ENCODE assay signal across 12 cellular contexts in genomic region chr7:44071726-44072363, GRCh38. TPM values are rescaled to one million over a fixed set of nuclear protein-coding genes. Genes with fewer than 3 reads are reported as not detected.
A peak's percentile ranks its signal among the peaks of the same experiment; 100 is the strongest.
DNase-seq lines count a peak whose midpoint lies in the region; TF ChIP-seq lines count a peak whose summit lies in the region.
"Had no signal": no experiment of that assay in that cellular context is flagged by ENCODE, and none has a peak within 500 bp of the region (broad histone marks: within the 10 kb centered on the region; RNA-seq: fewer than 3 reads in every experiment).

No MANE protein-coding gene starts in this region.

- H3K27me3 Mint-ChIP-seq in CD8-positive, alpha-beta memory T cell: no peaks in the 10 kb centered on the region

- H3K4me2 ChIP-seq in SK-N-SH (peak overlapping the region; percentile 13; the same call in 1 of the 2 replicates), osteoblast (ENCODE audit: insufficient read depth, low read length) (no peak overlapping the region)

- TF ChIP-seq POLR2A in esophagus squamous epithelium (IDR thresholded peaks at IDR 0.05): no peak

- peaks cover 14 to 22% (median 18%) of the 10 kb centered on the region in 3 donors for H3K4me1 Mint-ChIP-seq in CD8-positive, alpha-beta memory T cell

- peak in 1 of 5 donors; percentile 8 for DNase-seq in CD8-positive, alpha-beta memory T cell
- DNase-seq in SK-N-SH (no peak), esophagus squamous epithelium (lab: John Stamatoyannopoulos, UW) (no peak), osteoblast (ENCODE audit: insufficient read length, low spot score, missing footprints) (peak; percentile 51), OCI-M1 (lab: John Stamatoyannopoulos, UW) (no peak), pons (ENCODE audit: low spot score) (no peak)
- DNase-seq in stimulated activated CD4-positive, alpha-beta T cell treated with anti-CD3 and anti-CD28 coated beads, Interleukin-1b, Interleukin-23, amount 100 ng/mL, for 48 hours: no peak
- no peak for DNase-seq in activated CD4-positive, alpha-beta T cell treated with anti-CD3 and anti-CD28 coated beads for 48 hours
- DNase-seq: DMS79 had no signal

- no peak overlapping the region; the same call in 1 of the 2 replicates for H3K9ac ChIP-seq in SK-N-SH

- H3K36me3 Mint-ChIP-seq in CD8-positive, alpha-beta memory T cell: peaks cover 0 to 52% (median 1%) of the 10 kb centered on the region in 3 donors

- H3K79me2 ChIP-seq in SK-N-SH (ENCODE audit: insufficient read depth) (no peaks in the 10 kb centered on the region), osteoblast (ENCODE audit: insufficient read depth, low read length) (no peaks in the 10 kb centered on the region)

- H3K27me3 ChIP-seq in CD8-positive, alpha-beta memory T cell (ENCODE audit: insufficient read depth, low read length, poor library complexity, severe bottlenecking): no peaks in the 10 kb centered on the region
- H3K27me3 ChIP-seq in SK-N-SH (ENCODE audit: insufficient read depth) (no peaks in the 10 kb centered on the region), esophagus squamous epithelium (no peaks in the 10 kb centered on the region), osteoblast (ENCODE audit: insufficient read depth, low read length) (no peaks in the 10 kb centered on the region)

- POLR2A ChIA-PET in CD8-positive, alpha-beta memory T cell (lab: Charles Lee): interaction anchor here (1.0 kb wide), 1 partner anchor 9 kb away, joined by 5 read pairs; no protein-coding TSS in a partner anchor
- POLR2A ChIA-PET in SK-N-SH (lab: Yijun Ruan, JAX): interaction anchor here (0.6 to 1.9 kb wide), 8 partner anchors 8 to 131 kb away, joined by 3 to 6 read pairs (median 4); partner anchors contain the start of genes DBNL and YKT6

- peak overlapping the region; percentile 54 to 89 (median 72) for H3K27ac Mint-ChIP-seq in CD8-positive, alpha-beta memory T cell

- TF ChIP-seq CTCF in SK-N-SH (IDR thresholded peaks at IDR 0.05): no peak
- no peak for TF ChIP-seq CTCF in esophagus squamous epithelium (IDR thresholded peaks at IDR 0.05)
- TF ChIP-seq CTCF in osteoblast (IDR thresholded peaks at IDR 0.05; ENCODE audit: extremely low read depth, low read depth, low read length): no peak

- peaks cover 3% of the 10 kb centered on the region for H3K4me1 ChIP-seq in CD8-positive, alpha-beta memory T cell (ENCODE audit: insufficient read depth, low read length)
- H3K4me1 ChIP-seq in SK-N-SH (ENCODE audit: control insufficient read depth in 1 of 2, insufficient read depth in 2 of 2, low read depth in 1 of 2, low read length in 1 of 2) (peaks cover 5 to 30% of the 10 kb centered on the region in 2 experiments), esophagus squamous epithelium (peaks cover 35 to 69% (median 40%) of the 10 kb centered on the region in 3 donors), osteoblast (ENCODE audit: insufficient read depth, low read length) (peaks cover 17% of the 10 kb centered on the region)

- CTCF ChIA-PET in CD8-positive, alpha-beta memory T cell (lab: Charles Lee): interaction anchor here (1.0 kb wide), 1 partner anchor 22 kb away, joined by 3 read pairs; no protein-coding TSS in a partner anchor
- CTCF ChIA-PET in SK-N-SH (lab: Yijun Ruan, JAX): interaction anchor here (0.7 to 4.4 kb wide), 30 partner anchors 8 to 493 kb away, joined by 3 to 68 read pairs (median 5); partner anchors contain the start of genes GCK, POLD2 and YKT6

- no peak for TF ChIP-seq EP300 in SK-N-SH (IDR thresholded peaks at IDR 0.05; ENCODE audit: borderline replicate concordance in 1 of 2, low read depth in 1 of 2, low read length in 1 of 2)

- no peaks in the 10 kb centered on the region for H3K9me3 ChIP-seq in CD8-positive, alpha-beta memory T cell (ENCODE audit: low read length)
- H3K9me3 ChIP-seq in SK-N-SH (no peaks in the 10 kb centered on the region), esophagus squamous epithelium (no peaks in the 10 kb centered on the region), osteoblast (ENCODE audit: low read depth, low read length) (no peaks in the 10 kb centered on the region)

- H3K9me3 Mint-ChIP-seq in CD8-positive, alpha-beta memory T cell: no peaks in the 10 kb centered on the region

- peaks cover 16% of the 10 kb centered on the region for H3K36me3 ChIP-seq in CD8-positive, alpha-beta memory T cell (ENCODE audit: insufficient read depth, low read length)
- H3K36me3 ChIP-seq in SK-N-SH (replicated peaks in 1 of 2; ENCODE audit: control insufficient read depth in 1 of 2, insufficient read depth in 2 of 2, low read length in 1 of 2): peaks cover 6 to 29% of the 10 kb centered on the region in 2 experiments
- H3K36me3 ChIP-seq in esophagus squamous epithelium: peaks cover 9 to 46% (median 14%) of the 10 kb centered on the region in 3 donors
- peaks cover 22% of the 10 kb centered on the region for H3K36me3 ChIP-seq in osteoblast (ENCODE audit: insufficient read depth, low read length)

- H2AFZ ChIP-seq in SK-N-SH (ENCODE audit: low read depth) (no peak overlapping the region), osteoblast (ENCODE audit: low read length) (no peak overlapping the region)

- H3K27ac ChIP-seq in CD8-positive, alpha-beta memory T cell (ENCODE audit: low read depth, low read length): no peak overlapping the region
- H3K27ac ChIP-seq in SK-N-SH (ENCODE audit: low read depth in 2 of 2, low read length in 1 of 2) (peak overlapping the region; percentile 7 to 55; a peak in 3 of 4 replicates), esophagus squamous epithelium (peak overlapping the region; percentile 76 to 88 (median 86)), osteoblast (ENCODE audit: low read depth, low read length) (peak overlapping the region; percentile 7)
- H3K27ac ChIP-seq: SK-N-MC had no signal

- no peak for TF ChIP-seq RAD21 in SK-N-SH (IDR thresholded peaks at IDR 0.05; ENCODE audit: low read length)

- H3K4me3 ChIP-seq in CD8-positive, alpha-beta memory T cell (ENCODE audit: low read length): no peak overlapping the region
- H3K4me3 ChIP-seq in SK-N-SH (ENCODE audit: low read depth in 2 of 2, low read length in 1 of 2) (no peak overlapping the region), esophagus squamous epithelium (no peak overlapping the region), osteoblast (ENCODE audit: insufficient read depth, low read length) (no peak overlapping the region)
- H3K4me3 ChIP-seq: SK-N-MC had no signal

- no peak overlapping the region for H3K4me3 Mint-ChIP-seq in CD8-positive, alpha-beta memory T cell

- H4K20me1 ChIP-seq in SK-N-SH (ENCODE audit: insufficient read depth) (no peaks in the 10 kb centered on the region), osteoblast (ENCODE audit: insufficient read depth, low read length) (peaks cover 2% of the 10 kb centered on the region)

- H3F3A ChIP-seq in SK-N-SH (replicated peaks; ENCODE audit: insufficient read depth): peaks cover 50% of the 10 kb centered on the region

- intact Hi-C loops in esophagus squamous epithelium (cut with DNase I): no loop called here

- WGBS in SK-N-SH (ENCODE audit: low lambda C conversion rate): 69% methylated on average over 9 of the region's 9 CpGs
- WGBS in esophagus squamous epithelium, 2 donors: 39 to 52% methylated on average over 7 to 9 of the region's 9 CpGs

- H3K9me2 ChIP-seq in SK-N-SH: no peaks in the 10 kb centered on the region

TF ChIP-seq in SK-N-SH, 30 proteins besides CTCF, POLR2A, EP300 and RAD21 (continues in another document):
- TF ChIP-seq, protein P1, sequence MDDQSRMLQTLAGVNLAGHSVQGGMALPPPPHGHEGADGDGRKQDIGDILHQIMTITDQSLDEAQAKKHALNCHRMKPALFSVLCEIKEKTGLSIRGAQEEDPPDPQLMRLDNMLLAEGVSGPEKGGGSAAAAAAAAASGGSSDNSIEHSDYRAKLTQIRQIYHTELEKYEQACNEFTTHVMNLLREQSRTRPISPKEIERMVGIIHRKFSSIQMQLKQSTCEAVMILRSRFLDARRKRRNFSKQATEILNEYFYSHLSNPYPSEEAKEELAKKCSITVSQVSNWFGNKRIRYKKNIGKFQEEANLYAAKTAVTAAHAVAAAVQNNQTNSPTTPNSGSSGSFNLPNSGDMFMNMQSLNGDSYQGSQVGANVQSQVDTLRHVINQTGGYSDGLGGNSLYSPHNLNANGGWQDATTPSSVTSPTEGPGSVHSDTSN (IDR thresholded peaks at IDR 0.05): no peak
- TF ChIP-seq TAF1 (IDR thresholded peaks at IDR 0.05; ENCODE audit: borderline replicate concordance, low read depth, low read length) (no peak), SMC3 (IDR thresholded peaks at IDR 0.05; ENCODE audit: low read depth, low read length) (no peak)

RNA-seq across cellular contexts. Expression of gene PGAM2, which starts 6.5 kb away (rescaled TPM):
- total RNA-seq in CD8-positive, alpha-beta memory T cell: under 1 TPM; 0.38 to 0.44 TPM
- not detected for polyA plus RNA-seq in CD8-positive, alpha-beta memory T cell
- polyA plus RNA-seq in SK-N-SH (2012; rRNA removed): 0.79 and 1.5 TPM in 2 replicates
- 0.96 and 1.0 TPM in 2 replicates for polyA plus RNA-seq in SK-N-SH (2012; cell fraction: cytosol; rRNA removed)
- 1.6 and 2.5 TPM in 2 replicates for polyA plus RNA-seq in SK-N-SH (2012; cell fraction: nucleus; rRNA removed)
- 1 to 10 TPM in 2 of 4 donors, under 1 TPM in 1, not detected in 1; 0.57 to 1.6 (median 1.3) TPM for total RNA-seq in esophagus squamous epithelium
- total RNA-seq in osteoblast: 0.29 and 0.36 TPM in 2 replicates
- total RNA-seq: activated CD8-positive, alpha-beta memory T cell treated with anti-CD3 and anti-CD28 coated beads for 36 hours had no signal

RNA-seq across cellular contexts. Expression of gene POLM, which starts 10.5 kb away (rescaled TPM):
- 10 to 100 TPM; 42.3 to 42.4 TPM for total RNA-seq in CD8-positive, alpha-beta memory T cell
- 22.0 TPM for polyA plus RNA-seq in CD8-positive, alpha-beta memory T cell
- 17.4 and 23.1 TPM in 2 replicates for polyA plus RNA-seq in SK-N-SH (2012; rRNA removed)
- polyA plus RNA-seq in SK-N-SH (2012; cell fraction: cytosol; rRNA removed): 4.2 and 7.5 TPM in 2 replicates
- 117 and 123 TPM in 2 replicates for polyA plus RNA-seq in SK-N-SH (2012; cell fraction: nucleus; rRNA removed)
- 10 to 100 TPM; 24.1 to 45.9 (median 24.8) TPM for total RNA-seq in esophagus squamous epithelium
- total RNA-seq in osteoblast: 35.9 and 40.9 TPM in 2 replicates

RNA-seq across cellular contexts. Expression of gene DBNL, which starts 27.3 kb away (rescaled TPM):
- total RNA-seq in CD8-positive, alpha-beta memory T cell: 100 to 1,000 TPM; 144 to 154 TPM
- 184 TPM for polyA plus RNA-seq in CD8-positive, alpha-beta memory T cell
- polyA plus RNA-seq in SK-N-SH (2012; rRNA removed): 230 and 244 TPM in 2 replicates
- 127 and 173 TPM in 2 replicates for polyA plus RNA-seq in SK-N-SH (2012; cell fraction: cytosol; rRNA removed)
- polyA plus RNA-seq in SK-N-SH (2012; cell fraction: nucleus; rRNA removed): 290 and 333 TPM in 2 replicates
- total RNA-seq in esophagus squamous epithelium (100 to 1,000 TPM; 185 to 337 (median 225) TPM), osteoblast (97.5 and 105 TPM in 2 replicates)

RNA-seq across cellular contexts. Expression of gene AEBP1, which starts 32.3 kb away (rescaled TPM):
- total RNA-seq in CD8-positive, alpha-beta memory T cell: 1 to 10 TPM; 8.4 to 8.9 TPM
- polyA plus RNA-seq in CD8-positive, alpha-beta memory T cell: 1.6 TPM
- polyA plus RNA-seq in SK-N-SH (2012; rRNA removed): 40.3 and 105 TPM in 2 replicates
- polyA plus RNA-seq in SK-N-SH (2012; cell fraction: cytosol; rRNA removed): 36.3 and 54.8 TPM in 2 replicates
- polyA plus RNA-seq in SK-N-SH (2012; cell fraction: nucleus; rRNA removed): 278 and 326 TPM in 2 replicates
- total RNA-seq in esophagus squamous epithelium (10 to 100 TPM in 2 of 4 donors, 1 to 10 TPM in 2; 4.6 to 83.9 (median 25.2) TPM), osteoblast (219 and 267 TPM in 2 replicates)
- total RNA-seq: M059J had no signal

RNA-seq across cellular contexts. Expression of gene POLD2, which starts 51.5 kb away (rescaled TPM):
- total RNA-seq in CD8-positive, alpha-beta memory T cell: 100 to 1,000 TPM; 279 to 291 TPM
- polyA plus RNA-seq in CD8-positive, alpha-beta memory T cell: 74.1 TPM
- 163 and 194 TPM in 2 replicates for polyA plus RNA-seq in SK-N-SH (2012; rRNA removed)
- polyA plus RNA-seq in SK-N-SH (2012; cell fraction: cytosol; rRNA removed): 97.4 and 129 TPM in 2 replicates
- 209 and 258 TPM in 2 replicates for polyA plus RNA-seq in SK-N-SH (2012; cell fraction: nucleus; rRNA removed)
- 100 to 1,000 TPM in 1 of 4 donors, 10 to 100 TPM in 3; 71.2 to 164 (median 89.5) TPM for total RNA-seq in esophagus squamous epithelium
- total RNA-seq in osteoblast: 69.2 and 80.3 TPM in 2 replicates
